Comparison of ENCODE assay signal across 33 cellular contexts in genomic region chr1:228329887-228330286, GRCh38.
"Had no signal": no experiment of that assay in that cellular context is flagged by ENCODE, and none has a peak within 500 bp of the region (broad histone marks: within the 10 kb centered on the region; RNA-seq: fewer than 3 reads in every experiment).

No MANE protein-coding gene starts in this region.

- H3K27ac ChIP-seq: brain microvascular endothelial cell, KMS-11, PC-9, RWPE1 had no signal

- H3K4me3 ChIP-seq: PC-9 had no signal

- H3K36me3 ChIP-seq: brain microvascular endothelial cell had no signal

- H3K4me3 Mint-ChIP-seq: activated CD4-positive, alpha-beta T cell treated with anti-CD3 and anti-CD28 coated beads for 36 hours; activated CD4-positive, alpha-beta T cell treated with anti-CD3 and anti-CD28 coated beads, Interleukin-2, amount 10 ng/mL, durations not matched to agents 7 days and 5 days; activated CD8-positive, alpha-beta T cell treated with anti-CD3 and anti-CD28 coated beads, Interleukin-2, amount 10 ng/mL, durations not matched to agents 7 days and 5 days; activated naive CD8-positive, alpha-beta T cell; activated naive CD8-positive, alpha-beta T cell treated with anti-CD3 and anti-CD28 coated beads, Interleukin-2, amount 50 U/mL, for 24 hours; activated T-cell treated with anti-CD3 and anti-CD28 coated beads, Interleukin-2, amount 50 U/mL, for 24 hours had no signal

- H3K9ac ChIP-seq: KMS-11 had no signal

- H3K4me1 Mint-ChIP-seq: activated CD4-positive, alpha-beta T cell treated with anti-CD3 and anti-CD28 coated beads for 36 hours; activated CD4-positive, alpha-beta T cell treated with anti-CD3 and anti-CD28 coated beads, Interleukin-2, amount 10 ng/mL, durations not matched to agents 7 days and 5 days; activated naive CD8-positive, alpha-beta T cell treated with anti-CD3 and anti-CD28 coated beads, Interleukin-2, amount 50 U/mL, for 24 hours had no signal

- H3K27me3 ChIP-seq: brain microvascular endothelial cell had no signal

- H3K9me3 Mint-ChIP-seq: activated CD4-positive, alpha-beta T cell treated with anti-CD3 and anti-CD28 coated beads, Interleukin-2, amount 10 ng/mL, durations not matched to agents 7 days and 5 days; activated naive CD8-positive, alpha-beta T cell treated with anti-CD3 and anti-CD28 coated beads, Interleukin-2, amount 50 U/mL, for 24 hours; activated T-cell treated with anti-CD3 and anti-CD28 coated beads, Interleukin-2, amount 50 U/mL, for 24 hours had no signal

- H3K4me2 ChIP-seq: KMS-11, PC-9 had no signal

- DNase-seq: activated CD4-positive, alpha-beta T cell treated with anti-CD3 and anti-CD28 coated beads for 36 hours; activated CD4-positive, alpha-beta T cell treated with anti-CD3 and anti-CD28 coated beads, Interleukin-2, amount 10 ng/mL, durations not matched to agents 7 days and 5 days; activated CD4-positive, alpha-beta T cell treated with anti-CD3 and anti-CD28 coated beads, Interleukin-2, amount 50 U/mL, for 48 hours; activated CD8-positive, alpha-beta T cell treated with anti-CD3 and anti-CD28 coated beads, Interleukin-2, amount 10 ng/mL, durations not matched to agents 7 days and 5 days; activated gamma-delta T cell; activated naive CD4-positive, alpha-beta T cell treated with Interleukin-2 at 50 U/mL for 16 hours; activated naive CD8-positive, alpha-beta T cell treated with anti-CD3 and anti-CD28 coated beads, Interleukin-2, amount 50 U/mL, for 24 hours; activated T-cell treated with anti-CD3 and anti-CD28 coated beads, Interleukin-2, amount 50 U/mL, for 24 hours; amniotic stem cell; aorta; brain microvascular endothelial cell; NCI-H1092 treated with DMSO at 0.1 percent for 48 hours; NCI-H1417; NCI-H146; NCI-H187; NCI-H2029 treated with DMSO at 0.1 percent for 48 hours; NCI-H2107; NCI-H2171; NCI-H510A; NCI-H526; NCI-H748 treated with DMSO at 0.1 percent for 48 hours; NK-92 treated with Interleukin-12 subunit alpha and Interleukin-12 subunit beta, amount 100 ng/mL, for 24 hours; PC-9; SIG-M5; SW 1271; T-helper 1 cell; T-helper 2 cell; T-helper 9 cell had no signal

- H3K27me3 Mint-ChIP-seq: activated CD4-positive, alpha-beta T cell treated with anti-CD3 and anti-CD28 coated beads for 36 hours; activated CD4-positive, alpha-beta T cell treated with anti-CD3 and anti-CD28 coated beads, Interleukin-2, amount 10 ng/mL, durations not matched to agents 7 days and 5 days; activated naive CD8-positive, alpha-beta T cell; activated naive CD8-positive, alpha-beta T cell treated with anti-CD3 and anti-CD28 coated beads, Interleukin-2, amount 50 U/mL, for 24 hours; activated T-cell treated with anti-CD3 and anti-CD28 coated beads, Interleukin-2, amount 50 U/mL, for 24 hours had no signal

- ATAC-seq: activated CD4-positive, alpha-beta T cell treated with anti-CD3 and anti-CD28 coated beads for 36 hours; activated CD8-positive, alpha-beta T cell treated with anti-CD3 and anti-CD28 coated beads, Interleukin-2, amount 10 ng/mL, durations not matched to agents 7 days and 5 days; activated naive CD8-positive, alpha-beta T cell treated with anti-CD3 and anti-CD28 coated beads, Interleukin-2, amount 50 U/mL, for 24 hours; Right ventricle myocardium inferior had no signal

- H2AFZ ChIP-seq: PC-9 had no signal

- H3K27ac Mint-ChIP-seq: activated CD4-positive, alpha-beta T cell treated with anti-CD3 and anti-CD28 coated beads for 36 hours; activated CD4-positive, alpha-beta T cell treated with anti-CD3 and anti-CD28 coated beads, Interleukin-2, amount 10 ng/mL, durations not matched to agents 7 days and 5 days; activated CD8-positive, alpha-beta T cell treated with anti-CD3 and anti-CD28 coated beads, Interleukin-2, amount 10 ng/mL, durations not matched to agents 7 days and 5 days; activated naive CD8-positive, alpha-beta T cell; activated naive CD8-positive, alpha-beta T cell treated with anti-CD3 and anti-CD28 coated beads, Interleukin-2, amount 50 U/mL, for 24 hours; activated T-cell treated with anti-CD3 and anti-CD28 coated beads, Interleukin-2, amount 50 U/mL, for 24 hours; activated T-helper 2 cell treated with anti-CD3 and anti-CD28 coated beads, Interferon-gamma antibody, Interleukin-2, Interleukin-4, amounts not matched to agents 10 μg/mL and 5 μg/mL and 100 μg/mL, durations not matched to agents 14 hours and 24 hours and 36 hours had no signal
